Comparison of ENCODE assay signal across 10 cellular contexts in the genomic region with DNA sequence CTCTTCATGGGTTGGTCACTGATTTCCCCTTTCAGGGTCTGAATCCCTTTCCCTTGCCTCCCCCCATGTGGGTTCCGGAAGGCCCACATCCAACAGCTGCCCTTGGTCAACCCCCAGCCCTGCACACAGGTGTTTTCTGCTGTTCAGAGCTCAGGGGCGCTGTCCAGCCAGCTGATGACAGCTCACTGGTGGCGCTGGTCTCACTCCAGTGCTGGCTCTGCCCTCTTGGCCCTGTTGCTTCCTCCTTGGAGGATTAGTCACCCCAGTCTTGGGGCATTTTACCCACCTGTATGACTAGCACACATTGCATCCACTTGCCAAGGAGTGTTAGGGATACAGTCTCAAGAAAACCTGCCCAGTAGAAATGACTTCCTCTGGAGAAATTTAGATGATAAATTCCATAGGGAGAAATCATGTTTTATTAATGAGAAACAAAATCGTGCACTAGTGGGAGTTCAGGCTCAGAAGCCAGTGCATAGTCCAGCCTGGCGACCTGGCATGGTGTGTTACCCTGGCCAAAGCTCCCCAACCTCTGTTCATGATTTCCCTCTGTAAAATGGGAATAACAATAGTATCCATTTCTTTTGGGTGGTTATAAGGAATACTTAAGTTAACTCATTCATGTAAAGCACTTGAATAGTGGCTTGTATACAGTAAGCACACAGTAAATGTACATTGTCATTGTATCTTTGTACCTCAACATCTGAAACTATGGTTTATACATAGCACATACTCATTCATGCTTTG. TPM values are rescaled to one million over a fixed set of nuclear protein-coding genes. Genes with fewer than 3 reads are reported as not detected.
DNase-seq lines count a peak whose midpoint lies in the region; ATAC-seq and TF ChIP-seq lines count a peak whose summit lies in the region.
"Had no signal": no experiment of that assay in that cellular context is flagged by ENCODE, and none has a peak within 500 bp of the region (broad histone marks: within the 10 kb centered on the region; RNA-seq: fewer than 3 reads in every experiment).

No MANE protein-coding gene starts in this region.

- CTCF ChIA-PET in PC-3 (lab: Charles Lee), result interaction anchor here (0.5 to 0.8 kb wide), 3 partner anchors 19 to 50 kb away, joined by 3 to 6 read pairs (median 4); partner anchors contain the start of gene CRIM1

- ATAC-seq in PC-3 (peak; percentile 81), left lobe of liver (no peak)

- H3K27ac ChIP-seq in PC-3 (ENCODE audit: low read length), result peak overlapping the region; percentile 56
- no peak overlapping the region for H3K27ac ChIP-seq in brain microvascular endothelial cell
- H3K27ac ChIP-seq: neural progenitor cell had no signal

- DNase-seq in Daoy (ENCODE audit: low read depth) (peak; percentile 54), PC-3 (peak; percentile 96), epithelial cell of esophagus (ENCODE audit: low read depth) (peak; percentile 92), mucosa of gallbladder (ENCODE audit: low spot score) (peak; percentile 56), brain microvascular endothelial cell (no peak), left lobe of liver (ENCODE audit: low spot score) (no peak), epidermal melanocyte (ENCODE audit: insufficient read length, low spot score) (no peak)
- DNase-seq in NK-92 treated with Interleukin-12 subunit alpha and Interleukin-12 subunit beta, amount 100 ng/mL, for 24 hours (lab: John Stamatoyannopoulos, UW), result no peak
- DNase-seq: GF-D8 had no signal

- peak; percentile 42 for TF ChIP-seq CTCF in PC-3 (conservative IDR thresholded peaks at IDR 0.05; ENCODE audit: low read depth, low read length)
- TF ChIP-seq CTCF in epithelial cell of esophagus (IDR thresholded peaks at IDR 0.05; ENCODE audit: insufficient read depth, low read depth, low read length, missing control alignments), result no peak
- no peak for TF ChIP-seq CTCF in brain microvascular endothelial cell (IDR thresholded peaks at IDR 0.05; ENCODE audit: low read depth, low read length, missing control alignments)

- H3K36me3 ChIP-seq in PC-3 (ENCODE audit: low read depth, low read length), result peaks cover 3% of the 10 kb centered on the region; the same call in 1 of the 2 replicates
- peaks cover 10% of the 10 kb centered on the region for H3K36me3 ChIP-seq in brain microvascular endothelial cell (replicated peaks)
- H3K36me3 ChIP-seq: neural progenitor cell had no signal

- peaks cover 57% of the 10 kb centered on the region for H4K20me1 ChIP-seq in PC-3 (ENCODE audit: low read length)

- H3K79me2 ChIP-seq in PC-3 (ENCODE audit: low read length), result peaks cover 98% of the 10 kb centered on the region

- intact Hi-C loops in PC-3 (cut with micrococcal nuclease), result loop anchor here (2.0 kb wide), 2 partner anchors 18 to 26 kb away; no protein-coding TSS in a partner anchor

- no TSS peak for BruUV-seq in PC-3 (replicated peaks; lab: Mats Ljungman, UMichigan)

- peak overlapping the region; percentile 10; the same call in 1 of the 2 replicates for H3K4me3 ChIP-seq in PC-3 (ENCODE audit: low read length)
- no peak overlapping the region for H3K4me3 ChIP-seq in epithelial cell of esophagus (ENCODE audit: low read length)
- no peak overlapping the region for H3K4me3 ChIP-seq in brain microvascular endothelial cell (ENCODE audit: low read depth, low read length)
- H3K4me3 ChIP-seq: neural progenitor cell had no signal

- POLR2A ChIA-PET in PC-3 (lab: Charles Lee; ENCODE audit: unreplicated experiment), result interaction anchor here (0.5 to 0.6 kb wide), 2 partner anchors 24 to 25 kb away, joined by 3 to 5 read pairs; no protein-coding TSS in a partner anchor

- H3F3A ChIP-seq in PC-3 (ENCODE audit: low read length, unreplicated experiment), result peaks cover 5% of the 10 kb centered on the region

- no peaks in the 10 kb centered on the region for H3K9me3 ChIP-seq in PC-3 (ENCODE audit: low read length)

- peak overlapping the region; percentile 61 for H3K4me2 ChIP-seq in PC-3 (ENCODE audit: low read length)
- H3K4me2 ChIP-seq: neural progenitor cell had no signal

- no peaks in the 10 kb centered on the region for H3K27me3 ChIP-seq in PC-3 (ENCODE audit: low read length)
- no peaks in the 10 kb centered on the region for H3K27me3 ChIP-seq in brain microvascular endothelial cell (replicated peaks)
- H3K27me3 ChIP-seq: neural progenitor cell had no signal

- no peak overlapping the region for H2AFZ ChIP-seq in PC-3 (ENCODE audit: low read length)
- H2AFZ ChIP-seq: neural progenitor cell had no signal

- in situ Hi-C loops in brain microvascular endothelial cell (cut with HindIII; ENCODE audit: low pct_ligation_motif_present, low sequenced_read_pairs), result no loop called here

- no peak overlapping the region for H3K9ac ChIP-seq in PC-3 (ENCODE audit: low read length)
- H3K9ac ChIP-seq: neural progenitor cell had no signal

- H3K9me2 ChIP-seq in PC-3 (replicated peaks; ENCODE audit: low read length), result no peaks in the 10 kb centered on the region

- H3K4me1 ChIP-seq in PC-3 (ENCODE audit: insufficient read depth, low read length), result peaks cover 98% of the 10 kb centered on the region

RNA-seq across cellular contexts. Expression of gene CRIM1, which starts 21.6 kb away (rescaled TPM):
- total RNA-seq in Daoy (2014; rRNA removed; shearing (Covaris generic)), result 81.5 and 95.4 TPM in 2 replicates
- total RNA-seq in PC-3 (2014; rRNA removed), result 70.7 and 85.7 TPM in 2 replicates
- total RNA-seq in mucosa of gallbladder, result 153 TPM
- total RNA-seq in left lobe of liver, result 7.1 TPM

Comparison
In these comparisons a context has a peak if more than half of its experiments do, and no peak if none do; other contexts are left out.
1. DNase-seq: peak in Daoy (single experiment), PC-3 (single experiment), epithelial cell of esophagus (single experiment) and mucosa of gallbladder (single experiment); none in brain microvascular endothelial cell (single experiment), left lobe of liver (single experiment), epidermal melanocyte (single experiment) and NK-92 treated with Interleukin-12 subunit alpha and Interleukin-12 subunit beta, amount 100 ng/mL, for 24 hours (single experiment).